Comparison of ENCODE assay signal across 1 cellular context in the genomic region with DNA sequence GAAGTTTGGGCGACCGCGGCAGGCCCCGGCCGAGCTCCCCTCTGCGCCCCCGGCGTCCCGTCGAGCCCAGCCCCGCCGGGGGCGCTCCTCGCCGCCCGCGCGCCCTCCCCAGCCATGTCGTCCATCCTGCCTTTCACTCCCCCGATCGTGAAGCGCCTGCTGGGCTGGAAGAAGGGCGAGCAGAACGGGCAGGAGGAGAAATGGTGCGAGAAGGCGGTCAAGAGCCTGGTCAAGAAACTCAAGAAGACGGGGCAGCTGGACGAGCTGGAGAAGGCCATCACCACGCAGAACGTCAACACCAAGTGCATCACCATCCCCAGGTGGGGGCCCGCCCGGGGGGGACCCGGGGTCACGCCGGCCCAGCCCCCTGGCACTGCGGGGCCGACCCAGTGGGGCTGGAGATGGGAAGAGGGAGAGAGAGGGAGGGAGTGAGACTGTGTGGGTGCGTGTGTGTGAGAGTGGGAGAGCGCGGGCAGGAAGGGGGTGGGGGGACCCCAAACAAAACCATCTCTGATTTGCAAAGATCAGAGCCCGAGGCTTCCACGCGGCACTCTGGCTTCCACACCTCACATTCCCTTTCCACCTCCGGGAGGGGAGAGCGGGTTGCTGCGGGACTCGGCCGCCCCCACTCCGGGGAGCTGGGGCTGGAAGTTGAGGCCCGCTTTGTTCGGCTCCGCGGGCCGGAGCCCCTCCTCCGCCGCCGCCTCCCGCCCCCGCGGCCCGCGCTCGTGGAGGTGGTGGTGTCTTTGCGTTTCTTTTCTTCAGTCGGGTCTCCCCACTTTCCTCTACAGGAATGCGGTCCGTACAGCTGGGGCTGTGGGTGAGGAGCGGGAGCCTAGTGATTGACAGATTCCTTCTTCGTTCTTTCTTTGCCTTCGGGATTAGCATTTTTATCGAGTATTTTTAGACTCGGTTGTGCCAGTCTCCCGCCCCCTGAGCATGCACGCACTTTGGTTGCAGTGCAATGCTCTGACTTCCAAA.
A peak's percentile ranks its signal among the peaks of the same experiment; 100 is the strongest.
TF ChIP-seq lines count a peak whose summit lies in the region.

No MANE protein-coding gene starts in this region.

TF ChIP-seq in GM12878, 131 proteins besides CTCF, POLR2A, EP300 and RAD21 (continued from another document):
- TF ChIP-seq EED (IDR thresholded peaks at IDR 0.05; ENCODE audit: low read depth) = peak; percentile 33; the same call in 1 of the 2 replicates
- TF ChIP-seq, protein P1, sequence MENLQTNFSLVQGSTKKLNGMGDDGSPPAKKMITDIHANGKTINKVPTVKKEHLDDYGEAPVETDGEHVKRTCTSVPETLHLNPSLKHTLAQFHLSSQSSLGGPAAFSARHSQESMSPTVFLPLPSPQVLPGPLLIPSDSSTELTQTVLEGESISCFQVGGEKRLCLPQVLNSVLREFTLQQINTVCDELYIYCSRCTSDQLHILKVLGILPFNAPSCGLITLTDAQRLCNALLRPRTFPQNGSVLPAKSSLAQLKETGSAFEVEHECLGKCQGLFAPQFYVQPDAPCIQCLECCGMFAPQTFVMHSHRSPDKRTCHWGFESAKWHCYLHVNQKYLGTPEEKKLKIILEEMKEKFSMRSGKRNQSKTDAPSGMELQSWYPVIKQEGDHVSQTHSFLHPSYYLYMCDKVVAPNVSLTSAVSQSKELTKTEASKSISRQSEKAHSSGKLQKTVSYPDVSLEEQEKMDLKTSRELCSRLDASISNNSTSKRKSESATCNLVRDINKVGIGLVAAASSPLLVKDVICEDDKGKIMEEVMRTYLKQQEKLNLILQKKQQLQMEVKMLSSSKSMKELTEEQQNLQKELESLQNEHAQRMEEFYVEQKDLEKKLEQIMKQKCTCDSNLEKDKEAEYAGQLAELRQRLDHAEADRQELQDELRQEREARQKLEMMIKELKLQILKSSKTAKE (IDR thresholded peaks at IDR 0.05; ENCODE audit: low read depth, poor library complexity, severe bottlenecking) = no peak
- no peak for TF ChIP-seq ZSCAN29 (IDR thresholded peaks at IDR 0.05)
- no peak for TF ChIP-seq ASH2L (IDR thresholded peaks at IDR 0.05; ENCODE audit: borderline replicate concordance, low read depth)
- TF ChIP-seq, protein P2, sequence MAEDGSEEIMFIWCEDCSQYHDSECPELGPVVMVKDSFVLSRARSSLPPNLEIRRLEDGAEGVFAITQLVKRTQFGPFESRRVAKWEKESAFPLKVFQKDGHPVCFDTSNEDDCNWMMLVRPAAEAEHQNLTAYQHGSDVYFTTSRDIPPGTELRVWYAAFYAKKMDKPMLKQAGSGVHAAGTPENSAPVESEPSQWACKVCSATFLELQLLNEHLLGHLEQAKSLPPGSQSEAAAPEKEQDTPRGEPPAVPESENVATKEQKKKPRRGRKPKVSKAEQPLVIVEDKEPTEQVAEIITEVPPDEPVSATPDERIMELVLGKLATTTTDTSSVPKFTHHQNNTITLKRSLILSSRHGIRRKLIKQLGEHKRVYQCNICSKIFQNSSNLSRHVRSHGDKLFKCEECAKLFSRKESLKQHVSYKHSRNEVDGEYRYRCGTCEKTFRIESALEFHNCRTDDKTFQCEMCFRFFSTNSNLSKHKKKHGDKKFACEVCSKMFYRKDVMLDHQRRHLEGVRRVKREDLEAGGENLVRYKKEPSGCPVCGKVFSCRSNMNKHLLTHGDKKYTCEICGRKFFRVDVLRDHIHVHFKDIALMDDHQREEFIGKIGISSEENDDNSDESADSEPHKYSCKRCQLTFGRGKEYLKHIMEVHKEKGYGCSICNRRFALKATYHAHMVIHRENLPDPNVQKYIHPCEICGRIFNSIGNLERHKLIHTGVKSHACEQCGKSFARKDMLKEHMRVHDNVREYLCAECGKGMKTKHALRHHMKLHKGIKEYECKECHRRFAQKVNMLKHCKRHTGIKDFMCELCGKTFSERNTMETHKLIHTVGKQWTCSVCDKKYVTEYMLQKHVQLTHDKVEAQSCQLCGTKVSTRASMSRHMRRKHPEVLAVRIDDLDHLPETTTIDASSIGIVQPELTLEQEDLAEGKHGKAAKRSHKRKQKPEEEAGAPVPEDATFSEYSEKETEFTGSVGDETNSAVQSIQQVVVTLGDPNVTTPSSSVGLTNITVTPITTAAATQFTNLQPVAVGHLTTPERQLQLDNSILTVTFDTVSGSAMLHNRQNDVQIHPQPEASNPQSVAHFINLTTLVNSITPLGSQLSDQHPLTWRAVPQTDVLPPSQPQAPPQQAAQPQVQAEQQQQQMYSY (CRISPR knock-in tag; IDR thresholded peaks at IDR 0.05) = no peak
- peak; percentile 52 for TF ChIP-seq POLR2AphosphoS5 (IDR thresholded peaks at IDR 0.05; ENCODE audit: low read length)
- TF ChIP-seq GATAD2B (conservative IDR thresholded peaks at IDR 0.05; ENCODE audit: low read depth) = 0 out of 2 replicates have a peak, but pooled peaks have one; percentile 15
- TF ChIP-seq, protein P3, sequence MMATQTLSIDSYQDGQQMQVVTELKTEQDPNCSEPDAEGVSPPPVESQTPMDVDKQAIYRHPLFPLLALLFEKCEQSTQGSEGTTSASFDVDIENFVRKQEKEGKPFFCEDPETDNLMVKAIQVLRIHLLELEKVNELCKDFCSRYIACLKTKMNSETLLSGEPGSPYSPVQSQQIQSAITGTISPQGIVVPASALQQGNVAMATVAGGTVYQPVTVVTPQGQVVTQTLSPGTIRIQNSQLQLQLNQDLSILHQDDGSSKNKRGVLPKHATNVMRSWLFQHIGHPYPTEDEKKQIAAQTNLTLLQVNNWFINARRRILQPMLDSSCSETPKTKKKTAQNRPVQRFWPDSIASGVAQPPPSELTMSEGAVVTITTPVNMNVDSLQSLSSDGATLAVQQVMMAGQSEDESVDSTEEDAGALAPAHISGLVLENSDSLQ (IDR thresholded peaks at IDR 0.05) = peak; percentile 39; the same call in 1 of the 2 replicates
- TF ChIP-seq SREBF2 (IDR thresholded peaks at IDR 0.05; ENCODE audit: low read length) = no peak
- TF ChIP-seq, protein P4, sequence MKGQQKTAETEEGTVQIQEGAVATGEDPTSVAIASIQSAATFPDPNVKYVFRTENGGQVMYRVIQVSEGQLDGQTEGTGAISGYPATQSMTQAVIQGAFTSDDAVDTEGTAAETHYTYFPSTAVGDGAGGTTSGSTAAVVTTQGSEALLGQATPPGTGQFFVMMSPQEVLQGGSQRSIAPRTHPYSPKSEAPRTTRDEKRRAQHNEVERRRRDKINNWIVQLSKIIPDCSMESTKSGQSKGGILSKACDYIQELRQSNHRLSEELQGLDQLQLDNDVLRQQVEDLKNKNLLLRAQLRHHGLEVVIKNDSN (IDR thresholded peaks at IDR 0.05; ENCODE audit: borderline replicate concordance, extremely low read length, insufficient read depth, low read depth, low read length) = no peak
- peak in 1 of 2 experiments; percentile 93; a peak in 2 of 3 replicates for TF ChIP-seq EGR1 (IDR thresholded peaks at IDR 0.05; ENCODE audit: borderline replicate concordance in 1 of 2, low read depth in 2 of 2, low read length in 2 of 2)
- TF ChIP-seq SMC3 (IDR thresholded peaks at IDR 0.05; ENCODE audit: borderline replicate concordance, low read length) = 0 out of 2 replicates have a peak, but pooled peaks have one; percentile 6
- TF ChIP-seq TAF1 (IDR thresholded peaks at IDR 0.05; ENCODE audit: borderline replicate concordance, low read depth, low read length) = peak; percentile 8; the same call in 1 of the 2 replicates
- no peak for TF ChIP-seq GABPA (IDR thresholded peaks at IDR 0.05; ENCODE audit: low read depth)
- peak; percentile 19; the same call in 1 of the 2 replicates for TF ChIP-seq BACH1 (IDR thresholded peaks at IDR 0.05; ENCODE audit: borderline replicate concordance)
- TF ChIP-seq BCL11A (IDR thresholded peaks at IDR 0.05; ENCODE audit: low read depth, low read length) = no peak
- TF ChIP-seq MXI1 (IDR thresholded peaks at IDR 0.05; ENCODE audit: low read depth, low read length) = no peak
- peak; percentile 10 for TF ChIP-seq IKZF1 (conservative IDR thresholded peaks at IDR 0.05)
- 0 out of 2 replicates have a peak, but pooled peaks have one; percentile 7 for TF ChIP-seq SMAD5 (IDR thresholded peaks at IDR 0.05; ENCODE audit: low read depth)
- peak; percentile 35; the same call in 1 of the 2 replicates for TF ChIP-seq RUNX3 (IDR thresholded peaks at IDR 0.05; ENCODE audit: low read length)
- TF ChIP-seq, protein P5, sequence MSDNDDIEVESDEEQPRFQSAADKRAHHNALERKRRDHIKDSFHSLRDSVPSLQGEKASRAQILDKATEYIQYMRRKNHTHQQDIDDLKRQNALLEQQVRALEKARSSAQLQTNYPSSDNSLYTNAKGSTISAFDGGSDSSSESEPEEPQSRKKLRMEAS (IDR thresholded peaks at IDR 0.05; ENCODE audit: low read depth, low read length) = no peak
- TF ChIP-seq, protein P6, sequence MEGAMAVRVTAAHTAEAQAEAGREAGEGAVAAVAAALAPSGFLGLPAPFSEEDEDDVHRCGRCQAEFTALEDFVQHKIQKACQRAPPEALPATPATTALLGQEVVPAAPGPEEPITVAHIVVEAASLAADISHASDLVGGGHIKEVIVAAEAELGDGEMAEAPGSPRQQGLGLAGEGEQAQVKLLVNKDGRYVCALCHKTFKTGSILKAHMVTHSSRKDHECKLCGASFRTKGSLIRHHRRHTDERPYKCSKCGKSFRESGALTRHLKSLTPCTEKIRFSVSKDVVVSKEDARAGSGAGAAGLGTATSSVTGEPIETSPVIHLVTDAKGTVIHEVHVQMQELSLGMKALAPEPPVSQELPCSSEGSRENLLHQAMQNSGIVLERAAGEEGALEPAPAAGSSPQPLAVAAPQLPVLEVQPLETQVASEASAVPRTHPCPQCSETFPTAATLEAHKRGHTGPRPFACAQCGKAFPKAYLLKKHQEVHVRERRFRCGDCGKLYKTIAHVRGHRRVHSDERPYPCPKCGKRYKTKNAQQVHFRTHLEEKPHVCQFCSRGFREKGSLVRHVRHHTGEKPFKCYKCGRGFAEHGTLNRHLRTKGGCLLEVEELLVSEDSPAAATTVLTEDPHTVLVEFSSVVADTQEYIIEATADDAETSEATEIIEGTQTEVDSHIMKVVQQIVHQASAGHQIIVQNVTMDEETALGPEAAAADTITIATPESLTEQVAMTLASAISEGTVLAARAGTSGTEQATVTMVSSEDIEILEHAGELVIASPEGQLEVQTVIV (IDR thresholded peaks at IDR 0.05; ENCODE audit: borderline replicate concordance, partially characterized antibody) = no peak
- TF ChIP-seq, protein P7, sequence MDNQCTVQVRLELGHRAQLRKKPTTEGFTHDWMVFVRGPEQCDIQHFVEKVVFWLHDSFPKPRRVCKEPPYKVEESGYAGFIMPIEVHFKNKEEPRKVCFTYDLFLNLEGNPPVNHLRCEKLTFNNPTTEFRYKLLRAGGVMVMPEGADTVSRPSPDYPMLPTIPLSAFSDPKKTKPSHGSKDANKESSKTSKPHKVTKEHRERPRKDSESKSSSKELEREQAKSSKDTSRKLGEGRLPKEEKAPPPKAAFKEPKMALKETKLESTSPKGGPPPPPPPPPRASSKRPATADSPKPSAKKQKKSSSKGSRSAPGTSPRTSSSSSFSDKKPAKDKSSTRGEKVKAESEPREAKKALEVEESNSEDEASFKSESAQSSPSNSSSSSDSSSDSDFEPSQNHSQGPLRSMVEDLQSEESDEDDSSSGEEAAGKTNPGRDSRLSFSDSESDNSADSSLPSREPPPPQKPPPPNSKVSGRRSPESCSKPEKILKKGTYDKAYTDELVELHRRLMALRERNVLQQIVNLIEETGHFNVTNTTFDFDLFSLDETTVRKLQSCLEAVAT (IDR thresholded peaks at IDR 0.05) = peak; percentile 61; the same call in 1 of the 2 replicates
- TF ChIP-seq, protein P8, sequence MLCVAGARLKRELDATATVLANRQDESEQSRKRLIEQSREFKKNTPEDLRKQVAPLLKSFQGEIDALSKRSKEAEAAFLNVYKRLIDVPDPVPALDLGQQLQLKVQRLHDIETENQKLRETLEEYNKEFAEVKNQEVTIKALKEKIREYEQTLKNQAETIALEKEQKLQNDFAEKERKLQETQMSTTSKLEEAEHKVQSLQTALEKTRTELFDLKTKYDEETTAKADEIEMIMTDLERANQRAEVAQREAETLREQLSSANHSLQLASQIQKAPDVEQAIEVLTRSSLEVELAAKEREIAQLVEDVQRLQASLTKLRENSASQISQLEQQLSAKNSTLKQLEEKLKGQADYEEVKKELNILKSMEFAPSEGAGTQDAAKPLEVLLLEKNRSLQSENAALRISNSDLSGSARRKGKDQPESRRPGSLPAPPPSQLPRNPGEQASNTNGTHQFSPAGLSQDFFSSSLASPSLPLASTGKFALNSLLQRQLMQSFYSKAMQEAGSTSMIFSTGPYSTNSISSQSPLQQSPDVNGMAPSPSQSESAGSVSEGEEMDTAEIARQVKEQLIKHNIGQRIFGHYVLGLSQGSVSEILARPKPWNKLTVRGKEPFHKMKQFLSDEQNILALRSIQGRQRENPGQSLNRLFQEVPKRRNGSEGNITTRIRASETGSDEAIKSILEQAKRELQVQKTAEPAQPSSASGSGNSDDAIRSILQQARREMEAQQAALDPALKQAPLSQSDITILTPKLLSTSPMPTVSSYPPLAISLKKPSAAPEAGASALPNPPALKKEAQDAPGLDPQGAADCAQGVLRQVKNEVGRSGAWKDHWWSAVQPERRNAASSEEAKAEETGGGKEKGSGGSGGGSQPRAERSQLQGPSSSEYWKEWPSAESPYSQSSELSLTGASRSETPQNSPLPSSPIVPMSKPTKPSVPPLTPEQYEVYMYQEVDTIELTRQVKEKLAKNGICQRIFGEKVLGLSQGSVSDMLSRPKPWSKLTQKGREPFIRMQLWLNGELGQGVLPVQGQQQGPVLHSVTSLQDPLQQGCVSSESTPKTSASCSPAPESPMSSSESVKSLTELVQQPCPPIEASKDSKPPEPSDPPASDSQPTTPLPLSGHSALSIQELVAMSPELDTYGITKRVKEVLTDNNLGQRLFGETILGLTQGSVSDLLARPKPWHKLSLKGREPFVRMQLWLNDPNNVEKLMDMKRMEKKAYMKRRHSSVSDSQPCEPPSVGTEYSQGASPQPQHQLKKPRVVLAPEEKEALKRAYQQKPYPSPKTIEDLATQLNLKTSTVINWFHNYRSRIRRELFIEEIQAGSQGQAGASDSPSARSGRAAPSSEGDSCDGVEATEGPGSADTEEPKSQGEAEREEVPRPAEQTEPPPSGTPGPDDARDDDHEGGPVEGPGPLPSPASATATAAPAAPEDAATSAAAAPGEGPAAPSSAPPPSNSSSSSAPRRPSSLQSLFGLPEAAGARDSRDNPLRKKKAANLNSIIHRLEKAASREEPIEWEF (IDR thresholded peaks at IDR 0.05; ENCODE audit: insufficient replicate concordance, low read depth, low read length) = no peak
- TF ChIP-seq, protein P9, sequence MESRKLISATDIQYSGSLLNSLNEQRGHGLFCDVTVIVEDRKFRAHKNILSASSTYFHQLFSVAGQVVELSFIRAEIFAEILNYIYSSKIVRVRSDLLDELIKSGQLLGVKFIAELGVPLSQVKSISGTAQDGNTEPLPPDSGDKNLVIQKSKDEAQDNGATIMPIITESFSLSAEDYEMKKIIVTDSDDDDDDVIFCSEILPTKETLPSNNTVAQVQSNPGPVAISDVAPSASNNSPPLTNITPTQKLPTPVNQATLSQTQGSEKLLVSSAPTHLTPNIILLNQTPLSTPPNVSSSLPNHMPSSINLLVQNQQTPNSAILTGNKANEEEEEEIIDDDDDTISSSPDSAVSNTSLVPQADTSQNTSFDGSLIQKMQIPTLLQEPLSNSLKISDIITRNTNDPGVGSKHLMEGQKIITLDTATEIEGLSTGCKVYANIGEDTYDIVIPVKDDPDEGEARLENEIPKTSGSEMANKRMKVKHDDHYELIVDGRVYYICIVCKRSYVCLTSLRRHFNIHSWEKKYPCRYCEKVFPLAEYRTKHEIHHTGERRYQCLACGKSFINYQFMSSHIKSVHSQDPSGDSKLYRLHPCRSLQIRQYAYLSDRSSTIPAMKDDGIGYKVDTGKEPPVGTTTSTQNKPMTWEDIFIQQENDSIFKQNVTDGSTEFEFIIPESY (IDR thresholded peaks at IDR 0.05) = no peak
- no peak for TF ChIP-seq ZNF24 (IDR thresholded peaks at IDR 0.05)
- no peak for TF ChIP-seq ESRRA (IDR thresholded peaks at IDR 0.05; ENCODE audit: low read length)
